9 cellular contexts compared by ENCODE assay signal in the genomic region with DNA sequence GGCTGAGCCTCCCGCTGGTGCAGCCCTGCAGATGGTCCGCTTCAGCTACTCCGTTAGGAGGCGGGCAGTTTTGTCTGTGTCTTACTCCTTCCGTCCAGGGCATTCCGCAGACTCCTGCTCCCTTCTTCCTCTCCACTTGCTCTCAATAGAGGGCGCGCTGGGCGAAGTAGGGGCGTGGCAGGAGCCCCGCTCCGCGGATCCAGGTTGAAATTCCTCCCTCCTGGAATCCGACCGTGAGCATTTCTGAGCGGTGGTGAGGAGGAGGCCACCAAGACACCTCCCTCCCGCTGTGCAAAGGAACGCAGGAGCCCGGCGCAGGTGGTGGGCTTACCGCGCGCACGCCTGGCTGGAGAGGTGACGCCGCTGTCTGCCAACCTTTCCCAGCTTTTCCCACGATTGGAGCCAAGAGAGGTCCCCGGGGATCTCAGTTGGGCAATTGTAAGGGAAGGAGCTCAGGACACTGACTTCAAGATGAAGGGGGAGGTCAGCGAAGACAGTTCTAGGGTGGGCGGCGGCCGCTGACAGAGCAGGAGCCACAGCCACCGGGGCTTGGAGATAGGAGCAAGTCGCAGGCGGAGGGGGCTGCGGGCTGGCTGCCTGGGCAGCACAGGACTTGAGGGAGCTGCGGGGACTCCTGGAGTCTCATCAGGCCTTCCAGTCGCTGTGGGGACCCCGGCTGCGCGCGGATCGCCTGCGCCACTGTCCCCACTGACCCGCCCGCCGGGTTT.
A peak's percentile ranks its signal among the peaks of the same experiment; 100 is the strongest.
DNase-seq lines count a peak whose midpoint lies in the region; ATAC-seq, FAIRE-seq and TF ChIP-seq lines count a peak whose summit lies in the region.
"Had no signal": no experiment of that assay in that cellular context is flagged by ENCODE, and none has a peak within 500 bp of the region (broad histone marks: within the 10 kb centered on the region; RNA-seq: fewer than 3 reads in every experiment).

No MANE protein-coding gene starts in this region.

- H3K36me3 Mint-ChIP-seq in activated naive CD4-positive, alpha-beta T cell treated with anti-CD3 and anti-CD28 coated beads, Interleukin-2, amount 10 ng/mL, durations not matched to agents 7 days and 5 days: no peaks in the 10 kb centered on the region
- H3K36me3 Mint-ChIP-seq in activated CD8-positive, alpha-beta T cell treated with anti-CD3 and anti-CD28 coated beads, Interleukin-2, amount 10 ng/mL, durations not matched to agents 7 days and 5 days (ENCODE audit: low read depth): no peaks in the 10 kb centered on the region
- H3K36me3 Mint-ChIP-seq: activated naive CD8-positive, alpha-beta T cell had no signal

- 3 to 4% (median 3%) methylated on average over 22 to 47 of the region's 47 CpGs for WGBS in stomach, 5 donors

- no peak for TF ChIP-seq EP300 in stomach (IDR thresholded peaks at IDR 0.05)

- CTCF ChIA-PET in activated naive CD4-positive, alpha-beta T cell treated with anti-CD3 and anti-CD28 coated beads, Interleukin-2, amount 10 ng/mL, durations not matched to agents 7 days and 5 days (lab: Charles Lee): no interaction called here
- CTCF ChIA-PET in activated CD8-positive, alpha-beta T cell treated with anti-CD3 and anti-CD28 coated beads, Interleukin-2, amount 10 ng/mL, durations not matched to agents 7 days and 5 days (lab: Charles Lee): interaction anchor here (1.0 kb wide), 1 partner anchor 8 kb away, joined by 3 read pairs; no protein-coding TSS in a partner anchor

- H3K27me3 ChIP-seq in brain microvascular endothelial cell (replicated peaks): no peaks in the 10 kb centered on the region
- H3K27me3 ChIP-seq in stomach: peaks cover 0 to 9% (median 8%) of the 10 kb centered on the region in 3 donors

- TF ChIP-seq CTCF in brain microvascular endothelial cell (IDR thresholded peaks at IDR 0.05; ENCODE audit: low read depth, low read length, missing control alignments): peak; percentile 80
- TF ChIP-seq CTCF in kidney (IDR thresholded peaks at IDR 0.05; ENCODE audit: borderline replicate concordance, extremely low read depth, insufficient read depth): peak; percentile 51
- peak in 3 of 7 experiments; percentile 15 to 28 (median 17) for TF ChIP-seq CTCF in stomach (IDR thresholded peaks at IDR 0.05)

- H3K27ac Mint-ChIP-seq in activated naive CD4-positive, alpha-beta T cell treated with anti-CD3 and anti-CD28 coated beads, Interleukin-2, amount 10 ng/mL, durations not matched to agents 7 days and 5 days: no peak overlapping the region
- H3K27ac Mint-ChIP-seq in activated CD8-positive, alpha-beta T cell treated with anti-CD3 and anti-CD28 coated beads, Interleukin-2, amount 10 ng/mL, durations not matched to agents 7 days and 5 days: no peak overlapping the region
- H3K27ac Mint-ChIP-seq: activated naive CD8-positive, alpha-beta T cell had no signal

- ATAC-seq in HG03460 (IDR thresholded peaks at IDR 0.05; ENCODE audit: unreplicated experiment): peak; percentile 74
- ATAC-seq in activated CD8-positive, alpha-beta T cell treated with anti-CD3 and anti-CD28 coated beads, Interleukin-2, amount 10 ng/mL, durations not matched to agents 7 days and 5 days: no peak

- no peak for FAIRE-seq in kidney (lab: Jason Lieb, UNC)

- H3K27ac ChIP-seq in brain microvascular endothelial cell: no peak overlapping the region
- no peak overlapping the region for H3K27ac ChIP-seq in kidney (ENCODE audit: low read depth in 2 of 2, low read length in 2 of 2)
- H3K27ac ChIP-seq in stomach: no peak overlapping the region

- H3K9ac ChIP-seq in kidney (ENCODE audit: low read length in 2 of 2): peak overlapping the region in 1 of 2 donors; percentile 28

- DNase-seq in activated CD4-positive, alpha-beta T cell treated with anti-CD3 and anti-CD28 coated beads for 48 hours: peak; percentile 2
- DNase-seq in activated CD4-positive, alpha-beta T cell treated with anti-CD3 and anti-CD28 coated beads, Interleukin-2, amount 50 U/mL, for 4 hours: no peak
- DNase-seq in brain microvascular endothelial cell (no peak), kidney (peak; percentile 82), stomach (peak; percentile 64)
- no peak for DNase-seq in activated naive CD4-positive, alpha-beta T cell treated with anti-CD3 and anti-CD28 coated beads, Interleukin-2, amount 10 ng/mL, durations not matched to agents 7 days and 5 days
- no peak for DNase-seq in activated CD8-positive, alpha-beta T cell treated with anti-CD3 and anti-CD28 coated beads, Interleukin-2, amount 10 ng/mL, durations not matched to agents 7 days and 5 days

- intact Hi-C loops in kidney (cut with DNase I): no loop called here
- intact Hi-C loops in stomach (cut with DNase I; ENCODE audit: low total_unique reads): no loop called here

- in situ Hi-C loops in brain microvascular endothelial cell (cut with HindIII; ENCODE audit: low pct_ligation_motif_present, low sequenced_read_pairs): no loop called here

- no peak overlapping the region for H3K4me3 Mint-ChIP-seq in activated naive CD4-positive, alpha-beta T cell treated with anti-CD3 and anti-CD28 coated beads, Interleukin-2, amount 10 ng/mL, durations not matched to agents 7 days and 5 days
- H3K4me3 Mint-ChIP-seq in activated CD8-positive, alpha-beta T cell treated with anti-CD3 and anti-CD28 coated beads, Interleukin-2, amount 10 ng/mL, durations not matched to agents 7 days and 5 days: no peak overlapping the region
- H3K4me3 Mint-ChIP-seq: activated naive CD8-positive, alpha-beta T cell had no signal

- no peaks in the 10 kb centered on the region for H3K9me3 Mint-ChIP-seq in activated naive CD4-positive, alpha-beta T cell treated with anti-CD3 and anti-CD28 coated beads, Interleukin-2, amount 10 ng/mL, durations not matched to agents 7 days and 5 days
- H3K9me3 Mint-ChIP-seq in activated CD8-positive, alpha-beta T cell treated with anti-CD3 and anti-CD28 coated beads, Interleukin-2, amount 10 ng/mL, durations not matched to agents 7 days and 5 days (ENCODE audit: insufficient read depth): no peaks in the 10 kb centered on the region

- POLR2A ChIA-PET in activated CD8-positive, alpha-beta T cell treated with anti-CD3 and anti-CD28 coated beads, Interleukin-2, amount 10 ng/mL, durations not matched to agents 7 days and 5 days (lab: Charles Lee): no interaction called here

- peaks cover 0 to 4% of the 10 kb centered on the region in 2 donors for H3K4me1 ChIP-seq in kidney (ENCODE audit: control insufficient read depth in 1 of 2, insufficient read depth in 1 of 2, low read depth in 1 of 2, low read length in 2 of 2)
- peaks cover 4 to 11% (median 9%) of the 10 kb centered on the region in 4 donors for H3K4me1 ChIP-seq in stomach

- H3K9me3 ChIP-seq in kidney (ENCODE audit: control insufficient read depth in 1 of 2, low read length in 2 of 2): no peaks in the 10 kb centered on the region
- no peaks in the 10 kb centered on the region for H3K9me3 ChIP-seq in stomach

- peaks cover 7% of the 10 kb centered on the region for H3K27me3 Mint-ChIP-seq in activated naive CD4-positive, alpha-beta T cell treated with anti-CD3 and anti-CD28 coated beads, Interleukin-2, amount 10 ng/mL, durations not matched to agents 7 days and 5 days
- H3K27me3 Mint-ChIP-seq in activated CD8-positive, alpha-beta T cell treated with anti-CD3 and anti-CD28 coated beads, Interleukin-2, amount 10 ng/mL, durations not matched to agents 7 days and 5 days (ENCODE audit: low read depth): no peaks in the 10 kb centered on the region

- no peaks in the 10 kb centered on the region for H3K4me1 Mint-ChIP-seq in activated naive CD4-positive, alpha-beta T cell treated with anti-CD3 and anti-CD28 coated beads, Interleukin-2, amount 10 ng/mL, durations not matched to agents 7 days and 5 days
- H3K4me1 Mint-ChIP-seq in activated CD8-positive, alpha-beta T cell treated with anti-CD3 and anti-CD28 coated beads, Interleukin-2, amount 10 ng/mL, durations not matched to agents 7 days and 5 days (ENCODE audit: low read depth): no peaks in the 10 kb centered on the region

- H3K36me3 ChIP-seq in brain microvascular endothelial cell (replicated peaks) (no peaks in the 10 kb centered on the region), kidney (ENCODE audit: control insufficient read depth in 1 of 2, insufficient read depth in 2 of 2, low read length in 2 of 2) (no peaks in the 10 kb centered on the region), stomach (no peaks in the 10 kb centered on the region)

- TF ChIP-seq POLR2A in stomach (IDR thresholded peaks at IDR 0.05): no peak

- H3K4me3 ChIP-seq in brain microvascular endothelial cell (ENCODE audit: low read depth, low read length): peak overlapping the region; percentile 65
- peak overlapping the region; percentile 54 to 63 for H3K4me3 ChIP-seq in kidney (ENCODE audit: low read length in 2 of 2)
- peak overlapping the region; percentile 45 to 58 (median 50) for H3K4me3 ChIP-seq in stomach

Comparison
In these comparisons a context has a peak if more than half of its experiments do, and no peak if none do; other contexts are left out.
1. DNase-seq: peak in activated CD4-positive, alpha-beta T cell treated with anti-CD3 and anti-CD28 coated beads for 48 hours (single experiment), kidney (single experiment) and stomach (single experiment); none in activated CD4-positive, alpha-beta T cell treated with anti-CD3 and anti-CD28 coated beads, Interleukin-2, amount 50 U/mL, for 4 hours (0 of 2), brain microvascular endothelial cell (single experiment), activated naive CD4-positive, alpha-beta T cell treated with anti-CD3 and anti-CD28 coated beads, Interleukin-2, amount 10 ng/mL, durations not matched to agents 7 days and 5 days (single experiment) and activated CD8-positive, alpha-beta T cell treated with anti-CD3 and anti-CD28 coated beads, Interleukin-2, amount 10 ng/mL, durations not matched to agents 7 days and 5 days (single experiment).
2. Peak in every context shown above with its lines, with median percentiles within 50 percentile points of each other: H3K4me3 ChIP-seq.